Comparison of ENCODE assay signal across 1 cellular context in genomic region chr16:10232757-10233156, GRCh38.
TF ChIP-seq lines count a peak whose summit lies in the region.

No MANE protein-coding gene starts in this region.

TF ChIP-seq in K562, 482 proteins besides CTCF, POLR2A, EP300 and RAD21 (continued from another document):
- no peak for TF ChIP-seq ZBTB11 (CRISPR knock-in tag; IDR thresholded peaks at IDR 0.05)
- TF ChIP-seq ZNF146 (CRISPR knock-in tag; IDR thresholded peaks at IDR 0.05; ENCODE audit: unreplicated experiment) = no peak
- TF ChIP-seq ARNT (IDR thresholded peaks at IDR 0.05) = no peak
